In the genomic region with DNA sequence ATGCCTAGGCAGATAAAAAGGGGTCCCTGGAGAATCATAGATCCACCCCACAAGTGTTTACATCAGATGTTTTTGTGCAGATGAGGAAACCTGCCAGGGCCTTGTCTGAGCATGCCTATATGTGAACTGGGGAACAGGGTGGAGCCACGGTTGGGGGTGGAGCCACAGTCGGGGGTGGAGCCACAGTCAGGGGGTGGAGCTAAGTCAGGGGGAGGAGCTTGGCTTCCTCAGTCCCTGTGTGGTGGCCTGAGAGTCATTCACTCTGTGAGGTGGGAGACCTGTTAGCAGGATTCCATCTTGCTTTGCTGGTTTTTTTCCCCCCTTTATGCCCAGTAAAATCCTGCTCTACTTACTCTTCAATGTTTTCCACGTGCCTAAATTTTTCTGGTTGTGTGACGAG, we compare ENCODE assay signal across 10 cellular contexts. TPM values are rescaled to one million over a fixed set of nuclear protein-coding genes. Genes with fewer than 3 reads are reported as not detected.
A peak's percentile ranks its signal among the peaks of the same experiment; 100 is the strongest.
DNase-seq lines count a peak whose midpoint lies in the region; ATAC-seq and TF ChIP-seq lines count a peak whose summit lies in the region.
"Had no signal": no experiment of that assay in that cellular context is flagged by ENCODE, and none has a peak within 500 bp of the region (broad histone marks: within the 10 kb centered on the region; RNA-seq: fewer than 3 reads in every experiment).

No MANE protein-coding gene starts in this region.

- H3K4me1 ChIP-seq in foreskin keratinocyte = peaks cover 30% of the 10 kb centered on the region

- no peak for TF ChIP-seq CTCF in foreskin keratinocyte (conservative IDR thresholded peaks at IDR 0.05)

- H3K27me3 ChIP-seq in foreskin keratinocyte = no peaks in the 10 kb centered on the region

- ATAC-seq in foreskin keratinocyte = peak; percentile 83

- H3K27ac ChIP-seq in foreskin keratinocyte = no peak overlapping the region
- H3K27ac ChIP-seq: VCaP had no signal

- DNase-seq in activated naive CD4-positive, alpha-beta T cell treated with Interleukin-2 at 50 U/mL for 16 hours = peak; percentile 23
- no peak for DNase-seq in activated naive CD4-positive, alpha-beta T cell (lab: John Stamatoyannopoulos, UW)
- peak; percentile 61 for DNase-seq in activated CD4-positive, CD25-positive, alpha-beta regulatory T cell treated with anti-CD3 and anti-CD28 coated beads, Interleukin-2, amount 50 U/mL, for 72 hours
- peak; percentile 34 to 52 for DNase-seq in foreskin keratinocyte
- DNase-seq in kidney tubule cell (ENCODE audit: low spot score) = no peak
- no peak for DNase-seq in putamen (ENCODE audit: low spot score)
- no peak for DNase-seq in 8988T
- no peak for DNase-seq in NCI-H1436 (lab: John Stamatoyannopoulos, UW)
- DNase-seq: NCI-H1417 had no signal

RNA-seq across cellular contexts. Expression of gene TGFBR2, which starts 57.8 kb away (rescaled TPM):
- 125 TPM in 2 replicates for total RNA-seq in foreskin keratinocyte
- 38.6 and 47.4 TPM in 2 replicates for polyA plus RNA-seq in foreskin keratinocyte

Comparison
In these comparisons a context has a peak if more than half of its experiments do, and no peak if none do; other contexts are left out.
1. DNase-seq: peak in activated naive CD4-positive, alpha-beta T cell treated with Interleukin-2 at 50 U/mL for 16 hours (single experiment), activated CD4-positive, CD25-positive, alpha-beta regulatory T cell treated with anti-CD3 and anti-CD28 coated beads, Interleukin-2, amount 50 U/mL, for 72 hours (single experiment) and foreskin keratinocyte (2 of 2); none in activated naive CD4-positive, alpha-beta T cell (0 of 4), kidney tubule cell (single experiment), putamen (single experiment), 8988T (single experiment) and NCI-H1436 (single experiment).